8 cellular contexts compared by ENCODE assay signal in the genomic region with DNA sequence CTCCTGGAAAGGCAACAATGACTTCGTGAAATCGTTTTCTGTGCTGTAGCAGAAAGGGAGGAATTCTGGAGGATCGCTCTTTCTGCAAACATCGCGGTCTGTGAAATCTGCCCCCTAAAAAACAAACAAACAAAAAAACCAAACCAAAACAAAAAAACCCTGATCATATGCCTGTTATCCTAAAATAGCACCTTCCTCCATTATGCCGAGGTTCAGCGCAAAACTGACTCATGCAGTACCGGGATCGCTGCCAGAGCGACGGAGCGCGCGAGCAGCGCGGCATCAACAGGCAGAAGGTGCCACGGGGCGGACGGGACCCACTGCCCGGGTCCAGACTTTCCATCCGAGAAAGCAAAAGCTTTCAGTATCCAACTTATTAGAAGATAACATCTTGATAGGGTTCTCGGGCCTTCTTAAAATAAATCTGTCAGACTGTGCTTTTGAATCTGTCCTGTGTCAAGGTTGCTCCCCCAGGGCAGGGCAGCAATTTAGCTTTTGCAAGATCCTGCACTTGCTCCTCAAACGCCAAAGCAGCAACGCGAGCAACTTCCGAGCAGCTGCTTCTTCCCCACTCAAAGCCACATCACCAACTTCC.
DNase-seq lines count a peak whose midpoint lies in the region; TF ChIP-seq lines count a peak whose summit lies in the region.

No MANE protein-coding gene starts in this region.

- peaks cover 8% of the 10 kb centered on the region for H3K4me1 Mint-ChIP-seq in activated naive CD4-positive, alpha-beta T cell treated with anti-CD3 and anti-CD28 coated beads for 36 hours (ENCODE audit: low read depth)
- H3K4me1 Mint-ChIP-seq in immature natural killer cell: no peaks in the 10 kb centered on the region

- H3K4me3 ChIP-seq in dorsolateral prefrontal cortex (peak overlapping the region; percentile 18 to 75 (median 52)), muscle layer of duodenum (ENCODE audit: low read depth in 1 of 2, low read length in 2 of 2) (peak overlapping the region; percentile 63 to 76)

- no peaks in the 10 kb centered on the region for H3K9me3 ChIP-seq in muscle layer of duodenum (ENCODE audit: control insufficient read depth in 1 of 2, low read length in 2 of 2)

- H3K4me1 ChIP-seq in muscle layer of duodenum (ENCODE audit: control insufficient read depth in 1 of 2, insufficient read depth in 2 of 2, low read length in 2 of 2): no peaks in the 10 kb centered on the region

- CTCF ChIA-PET in activated naive CD4-positive, alpha-beta T cell treated with anti-CD3 and anti-CD28 coated beads for 36 hours (lab: Charles Lee): interaction anchor here (0.6 kb wide), 1 partner anchor 105 kb away, joined by 3 read pairs; no protein-coding TSS in a partner anchor

- DNase-seq in activated naive CD4-positive, alpha-beta T cell treated with anti-CD3 and anti-CD28 coated beads for 36 hours: peak; percentile 26
- DNase-seq in activated naive CD4-positive, alpha-beta T cell treated with anti-CD3 and anti-CD28 coated beads, Interleukin-2, amount 50 U/mL, for 16 hours: no peak
- DNase-seq in RPMI7951 (ENCODE audit: low read depth) (peak; percentile 70), dorsolateral prefrontal cortex (peak; percentile 40 to 80 (median 68)), immature natural killer cell (no peak), MV-4-11 (lab: John Stamatoyannopoulos, UW) (no peak)
- DNase-seq in stimulated activated naive CD4-positive, alpha-beta T cell treated with Interleukin-2 at 50 U/mL for 16 hours (lab: John Stamatoyannopoulos, UW): no peak

- H3K27ac ChIP-seq in dorsolateral prefrontal cortex: peak overlapping the region in 54 of 59 donors; percentile 5 to 90 (median 68)
- no peak overlapping the region for H3K27ac ChIP-seq in muscle layer of duodenum (ENCODE audit: low read length)

- peaks cover 27% of the 10 kb centered on the region for H3K27me3 Mint-ChIP-seq in activated naive CD4-positive, alpha-beta T cell treated with anti-CD3 and anti-CD28 coated beads for 36 hours (ENCODE audit: low read depth)
- peaks cover 0 to 2% (median 0%) of the 10 kb centered on the region in 3 donors for H3K27me3 Mint-ChIP-seq in immature natural killer cell (ENCODE audit: low read depth in 3 of 3)

- no peak overlapping the region for H3K27ac Mint-ChIP-seq in activated naive CD4-positive, alpha-beta T cell treated with anti-CD3 and anti-CD28 coated beads for 36 hours
- H3K27ac Mint-ChIP-seq in immature natural killer cell: no peak overlapping the region

- peak overlapping the region; percentile 45 for H3K4me3 Mint-ChIP-seq in activated naive CD4-positive, alpha-beta T cell treated with anti-CD3 and anti-CD28 coated beads for 36 hours
- H3K4me3 Mint-ChIP-seq in immature natural killer cell: peak overlapping the region in 1 of 5 donors; percentile 27

- no peak for TF ChIP-seq CTCF in dorsolateral prefrontal cortex (IDR thresholded peaks at IDR 0.05 in 54 of 56, conservative IDR thresholded peaks at IDR 0.05 in 2 of 56; ENCODE audit: low read depth in 1 of 56, partially characterized antibody in 56 of 56)

- H3K9me3 Mint-ChIP-seq in activated naive CD4-positive, alpha-beta T cell treated with anti-CD3 and anti-CD28 coated beads for 36 hours: no peaks in the 10 kb centered on the region
- peaks cover 0 to 11% (median 3%) of the 10 kb centered on the region in 6 donors for H3K9me3 Mint-ChIP-seq in immature natural killer cell

- no peaks in the 10 kb centered on the region for H3K36me3 Mint-ChIP-seq in activated naive CD4-positive, alpha-beta T cell treated with anti-CD3 and anti-CD28 coated beads for 36 hours (ENCODE audit: low read depth)
- H3K36me3 Mint-ChIP-seq in immature natural killer cell: no peaks in the 10 kb centered on the region

- H3K36me3 ChIP-seq in muscle layer of duodenum (ENCODE audit: control insufficient read depth in 1 of 2, insufficient read depth in 2 of 2, low read length in 2 of 2): no peaks in the 10 kb centered on the region

- peaks cover 0 to 19% (median 0%) of the 10 kb centered on the region in 45 donors for H3K27me3 ChIP-seq in dorsolateral prefrontal cortex
- H3K27me3 ChIP-seq in muscle layer of duodenum (ENCODE audit: low read depth, low read length): no peaks in the 10 kb centered on the region

- intact Hi-C loops in activated naive CD4-positive, alpha-beta T cell treated with anti-CD3 and anti-CD28 coated beads for 36 hours (cut with micrococcal nuclease): no loop called here
- intact Hi-C loops in dorsolateral prefrontal cortex (cut with DNase I): loop anchor here in 1 of 2 donors (5.0 kb wide), 2 partner anchors 156 to 231 kb away; partner anchors contain the start of gene FGF12

Comparison
In these comparisons a context has a peak if more than half of its experiments do, and no peak if none do; other contexts are left out.
1. DNase-seq: peak in activated naive CD4-positive, alpha-beta T cell treated with anti-CD3 and anti-CD28 coated beads for 36 hours (single experiment), RPMI7951 (single experiment) and dorsolateral prefrontal cortex (10 of 10); none in activated naive CD4-positive, alpha-beta T cell treated with anti-CD3 and anti-CD28 coated beads, Interleukin-2, amount 50 U/mL, for 16 hours (single experiment), immature natural killer cell (0 of 3), MV-4-11 (single experiment) and stimulated activated naive CD4-positive, alpha-beta T cell treated with Interleukin-2 at 50 U/mL for 16 hours (single experiment).